ENCODE assay signal across 8 cellular contexts in genomic region chr7:113289140-113289740, GRCh38.
DNase-seq lines count a peak whose midpoint lies in the region; ATAC-seq and TF ChIP-seq lines count a peak whose summit lies in the region.

No MANE protein-coding gene starts in this region.

- H3K4me3 ChIP-seq in heart right ventricle = no peak overlapping the region

- ATAC-seq in GM18517 (IDR thresholded peaks at IDR 0.05; ENCODE audit: unreplicated experiment) = peak; percentile 70
- peak; percentile 82 for ATAC-seq in HG03378 (IDR thresholded peaks at IDR 0.05; ENCODE audit: unreplicated experiment)
- peak in 5 of 8 donors; percentile 51 to 78 (median 67) for ATAC-seq in heart right ventricle

- no peaks in the 10 kb centered on the region for H3K27me3 ChIP-seq in heart right ventricle

- POLR2A ChIA-PET in RWPE1 (lab: Yijun Ruan, JAX; ENCODE audit: low non-redundant PET) = no interaction called here

- intact Hi-C loops in heart right ventricle (cut with DNase I) = loop anchor here in 3 of 10 donors (5.0 to 10.0 kb wide), 3 partner anchors 272 to 284 kb away; no protein-coding TSS in a partner anchor

- no peaks in the 10 kb centered on the region for H3K36me3 ChIP-seq in heart right ventricle

- H3K4me1 ChIP-seq in heart right ventricle = no peaks in the 10 kb centered on the region

- no peak overlapping the region for H3K27ac ChIP-seq in RWPE1
- no peak overlapping the region for H3K27ac ChIP-seq in heart right ventricle

- peak; percentile 50 for TF ChIP-seq CTCF in RWPE1 (conservative IDR thresholded peaks at IDR 0.05; ENCODE audit: low read depth)
- peak; percentile 5 to 62 (median 44) for TF ChIP-seq CTCF in heart right ventricle (IDR thresholded peaks at IDR 0.05)

- WGBS in heart right ventricle, 2 donors = 37 to 50% methylated on average over 4 of the region's 4 CpGs

- H3K9me3 ChIP-seq in heart right ventricle = peaks cover 0 to 5% (median 0%) of the 10 kb centered on the region in 11 donors

- DNase-seq in Ammon's horn (ENCODE audit: low spot score) = peak; percentile 16
- DNase-seq in RWPE1 (ENCODE audit: low spot score) = no peak
- DNase-seq in heart right ventricle = no peak
- no peak for DNase-seq in cerebellar nuclear complex (lab: John Stamatoyannopoulos, UW)
- DNase-seq in medulla oblongata (ENCODE audit: extremely low spot score) = no peak
- no peak for DNase-seq in GF-D8 (lab: John Stamatoyannopoulos, UW)

- CTCF ChIA-PET in RWPE1 (lab: Yijun Ruan, JAX) = interaction anchor here (0.6 to 0.7 kb wide), 4 partner anchors 16 to 819 kb away, joined by 3 to 4 read pairs (median 3); no protein-coding TSS in a partner anchor
